1 cellular context compared by ENCODE assay signal in the genomic region with DNA sequence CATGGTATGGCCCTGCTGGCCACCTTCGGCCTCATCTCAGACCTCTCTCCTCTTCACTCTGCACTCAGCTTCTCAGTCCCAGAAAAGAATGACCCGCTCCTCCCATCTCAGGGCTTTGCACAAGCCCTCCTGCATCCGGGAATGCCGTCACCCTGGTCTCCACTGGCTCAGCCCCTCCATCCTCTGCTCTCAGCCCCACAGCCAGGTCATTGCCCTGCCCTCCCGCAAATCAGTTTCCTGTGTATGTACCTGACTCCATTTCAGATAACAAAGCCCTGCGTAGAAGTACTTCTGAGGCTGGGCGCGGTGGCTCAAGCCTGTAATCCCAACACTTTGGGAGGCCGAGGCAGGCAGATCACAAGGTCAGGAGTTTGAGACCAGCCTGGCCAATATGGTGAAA.
A peak's percentile ranks its signal among the peaks of the same experiment; 100 is the strongest.
TF ChIP-seq lines count a peak whose summit lies in the region.

No MANE protein-coding gene starts in this region.

TF ChIP-seq in HepG2, 621 proteins besides CTCF, POLR2A, EP300 and RAD21:
- TF ChIP-seq, protein P1, sequence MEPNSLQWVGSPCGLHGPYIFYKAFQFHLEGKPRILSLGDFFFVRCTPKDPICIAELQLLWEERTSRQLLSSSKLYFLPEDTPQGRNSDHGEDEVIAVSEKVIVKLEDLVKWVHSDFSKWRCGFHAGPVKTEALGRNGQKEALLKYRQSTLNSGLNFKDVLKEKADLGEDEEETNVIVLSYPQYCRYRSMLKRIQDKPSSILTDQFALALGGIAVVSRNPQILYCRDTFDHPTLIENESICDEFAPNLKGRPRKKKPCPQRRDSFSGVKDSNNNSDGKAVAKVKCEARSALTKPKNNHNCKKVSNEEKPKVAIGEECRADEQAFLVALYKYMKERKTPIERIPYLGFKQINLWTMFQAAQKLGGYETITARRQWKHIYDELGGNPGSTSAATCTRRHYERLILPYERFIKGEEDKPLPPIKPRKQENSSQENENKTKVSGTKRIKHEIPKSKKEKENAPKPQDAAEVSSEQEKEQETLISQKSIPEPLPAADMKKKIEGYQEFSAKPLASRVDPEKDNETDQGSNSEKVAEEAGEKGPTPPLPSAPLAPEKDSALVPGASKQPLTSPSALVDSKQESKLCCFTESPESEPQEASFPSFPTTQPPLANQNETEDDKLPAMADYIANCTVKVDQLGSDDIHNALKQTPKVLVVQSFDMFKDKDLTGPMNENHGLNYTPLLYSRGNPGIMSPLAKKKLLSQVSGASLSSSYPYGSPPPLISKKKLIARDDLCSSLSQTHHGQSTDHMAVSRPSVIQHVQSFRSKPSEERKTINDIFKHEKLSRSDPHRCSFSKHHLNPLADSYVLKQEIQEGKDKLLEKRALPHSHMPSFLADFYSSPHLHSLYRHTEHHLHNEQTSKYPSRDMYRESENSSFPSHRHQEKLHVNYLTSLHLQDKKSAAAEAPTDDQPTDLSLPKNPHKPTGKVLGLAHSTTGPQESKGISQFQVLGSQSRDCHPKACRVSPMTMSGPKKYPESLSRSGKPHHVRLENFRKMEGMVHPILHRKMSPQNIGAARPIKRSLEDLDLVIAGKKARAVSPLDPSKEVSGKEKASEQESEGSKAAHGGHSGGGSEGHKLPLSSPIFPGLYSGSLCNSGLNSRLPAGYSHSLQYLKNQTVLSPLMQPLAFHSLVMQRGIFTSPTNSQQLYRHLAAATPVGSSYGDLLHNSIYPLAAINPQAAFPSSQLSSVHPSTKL (CRISPR knock-in tag; IDR thresholded peaks at IDR 0.05): peak; percentile 39; the same call in 1 of the 2 replicates
- TF ChIP-seq ZNF598 (CRISPR knock-in tag; IDR thresholded peaks at IDR 0.05; ENCODE audit: borderline replicate concordance): no peak
- peak; percentile 57 for TF ChIP-seq SALL1 (CRISPR knock-in tag; IDR thresholded peaks at IDR 0.05)
- TF ChIP-seq ZNF264 (CRISPR knock-in tag; IDR thresholded peaks at IDR 0.05): peak; percentile 18; the same call in 1 of the 2 replicates
- no peak for TF ChIP-seq HMG20B (CRISPR knock-in tag; conservative IDR thresholded peaks at IDR 0.05)
- TF ChIP-seq, protein P2, sequence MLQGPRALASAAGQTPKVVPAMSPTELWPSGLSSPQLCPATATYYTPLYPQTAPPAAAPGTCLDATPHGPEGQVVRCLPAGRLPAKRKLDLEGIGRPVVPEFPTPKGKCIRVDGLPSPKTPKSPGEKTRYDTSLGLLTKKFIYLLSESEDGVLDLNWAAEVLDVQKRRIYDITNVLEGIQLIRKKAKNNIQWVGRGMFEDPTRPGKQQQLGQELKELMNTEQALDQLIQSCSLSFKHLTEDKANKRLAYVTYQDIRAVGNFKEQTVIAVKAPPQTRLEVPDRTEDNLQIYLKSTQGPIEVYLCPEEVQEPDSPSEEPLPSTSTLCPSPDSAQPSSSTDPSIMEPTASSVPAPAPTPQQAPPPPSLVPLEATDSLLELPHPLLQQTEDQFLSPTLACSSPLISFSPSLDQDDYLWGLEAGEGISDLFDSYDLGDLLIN (CRISPR knock-in tag; IDR thresholded peaks at IDR 0.05; ENCODE audit: borderline replicate concordance): no peak
- TF ChIP-seq, protein P3, sequence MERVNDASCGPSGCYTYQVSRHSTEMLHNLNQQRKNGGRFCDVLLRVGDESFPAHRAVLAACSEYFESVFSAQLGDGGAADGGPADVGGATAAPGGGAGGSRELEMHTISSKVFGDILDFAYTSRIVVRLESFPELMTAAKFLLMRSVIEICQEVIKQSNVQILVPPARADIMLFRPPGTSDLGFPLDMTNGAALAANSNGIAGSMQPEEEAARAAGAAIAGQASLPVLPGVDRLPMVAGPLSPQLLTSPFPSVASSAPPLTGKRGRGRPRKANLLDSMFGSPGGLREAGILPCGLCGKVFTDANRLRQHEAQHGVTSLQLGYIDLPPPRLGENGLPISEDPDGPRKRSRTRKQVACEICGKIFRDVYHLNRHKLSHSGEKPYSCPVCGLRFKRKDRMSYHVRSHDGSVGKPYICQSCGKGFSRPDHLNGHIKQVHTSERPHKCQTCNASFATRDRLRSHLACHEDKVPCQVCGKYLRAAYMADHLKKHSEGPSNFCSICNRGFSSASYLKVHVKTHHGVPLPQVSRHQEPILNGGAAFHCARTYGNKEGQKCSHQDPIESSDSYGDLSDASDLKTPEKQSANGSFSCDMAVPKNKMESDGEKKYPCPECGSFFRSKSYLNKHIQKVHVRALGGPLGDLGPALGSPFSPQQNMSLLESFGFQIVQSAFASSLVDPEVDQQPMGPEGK (CRISPR knock-in tag; IDR thresholded peaks at IDR 0.05): 0 out of 2 replicates have a peak, but pooled peaks have one; percentile 26
- peak; percentile 56; the same call in 1 of the 2 replicates for TF ChIP-seq SAP130 (CRISPR knock-in tag; IDR thresholded peaks at IDR 0.05; ENCODE audit: low read depth)
- TF ChIP-seq TOE1 (CRISPR knock-in tag; IDR thresholded peaks at IDR 0.05): no peak
- no peak for TF ChIP-seq KLF11 (CRISPR knock-in tag; IDR thresholded peaks at IDR 0.05)
- peak; percentile 40 for TF ChIP-seq GATAD2A (CRISPR knock-in tag; IDR thresholded peaks at IDR 0.05)
- no peak for TF ChIP-seq ZFP36L2 (CRISPR knock-in tag; IDR thresholded peaks at IDR 0.05)
- no peak for TF ChIP-seq ZIK1 (CRISPR knock-in tag; IDR thresholded peaks at IDR 0.05; ENCODE audit: borderline replicate concordance, low read depth)
- peak; percentile 28; the same call in 1 of the 2 replicates for TF ChIP-seq ZNF263 (CRISPR knock-in tag; IDR thresholded peaks at IDR 0.05)
- peak; percentile 29; the same call in 1 of the 2 replicates for TF ChIP-seq RARA (CRISPR knock-in tag; IDR thresholded peaks at IDR 0.05)
- TF ChIP-seq, protein P4, sequence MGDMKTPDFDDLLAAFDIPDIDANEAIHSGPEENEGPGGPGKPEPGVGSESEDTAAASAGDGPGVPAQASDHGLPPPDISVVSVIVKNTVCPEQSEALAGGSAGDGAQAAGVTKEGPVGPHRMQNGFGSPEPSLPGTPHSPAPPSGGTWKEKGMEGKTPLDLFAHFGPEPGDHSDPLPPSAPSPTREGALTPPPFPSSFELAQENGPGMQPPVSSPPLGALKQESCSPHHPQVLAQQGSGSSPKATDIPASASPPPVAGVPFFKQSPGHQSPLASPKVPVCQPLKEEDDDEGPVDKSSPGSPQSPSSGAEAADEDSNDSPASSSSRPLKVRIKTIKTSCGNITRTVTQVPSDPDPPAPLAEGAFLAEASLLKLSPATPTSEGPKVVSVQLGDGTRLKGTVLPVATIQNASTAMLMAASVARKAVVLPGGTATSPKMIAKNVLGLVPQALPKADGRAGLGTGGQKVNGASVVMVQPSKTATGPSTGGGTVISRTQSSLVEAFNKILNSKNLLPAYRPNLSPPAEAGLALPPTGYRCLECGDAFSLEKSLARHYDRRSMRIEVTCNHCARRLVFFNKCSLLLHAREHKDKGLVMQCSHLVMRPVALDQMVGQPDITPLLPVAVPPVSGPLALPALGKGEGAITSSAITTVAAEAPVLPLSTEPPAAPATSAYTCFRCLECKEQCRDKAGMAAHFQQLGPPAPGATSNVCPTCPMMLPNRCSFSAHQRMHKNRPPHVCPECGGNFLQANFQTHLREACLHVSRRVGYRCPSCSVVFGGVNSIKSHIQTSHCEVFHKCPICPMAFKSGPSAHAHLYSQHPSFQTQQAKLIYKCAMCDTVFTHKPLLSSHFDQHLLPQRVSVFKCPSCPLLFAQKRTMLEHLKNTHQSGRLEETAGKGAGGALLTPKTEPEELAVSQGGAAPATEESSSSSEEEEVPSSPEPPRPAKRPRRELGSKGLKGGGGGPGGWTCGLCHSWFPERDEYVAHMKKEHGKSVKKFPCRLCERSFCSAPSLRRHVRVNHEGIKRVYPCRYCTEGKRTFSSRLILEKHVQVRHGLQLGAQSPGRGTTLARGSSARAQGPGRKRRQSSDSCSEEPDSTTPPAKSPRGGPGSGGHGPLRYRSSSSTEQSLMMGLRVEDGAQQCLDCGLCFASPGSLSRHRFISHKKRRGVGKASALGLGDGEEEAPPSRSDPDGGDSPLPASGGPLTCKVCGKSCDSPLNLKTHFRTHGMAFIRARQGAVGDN (CRISPR knock-in tag; IDR thresholded peaks at IDR 0.05): peak; percentile 42; the same call in 1 of the 2 replicates
- TF ChIP-seq MEIS2 (CRISPR knock-in tag; IDR thresholded peaks at IDR 0.05): peak; percentile 52; the same call in 1 of the 2 replicates
- 0 out of 2 replicates have a peak, but pooled peaks have one; percentile 20 for TF ChIP-seq HOXA3 (CRISPR knock-in tag; IDR thresholded peaks at IDR 0.05)
- TF ChIP-seq HNRNPL (IDR thresholded peaks at IDR 0.05; ENCODE audit: low read depth, low read length): no peak
- no peak for TF ChIP-seq ZNF256 (CRISPR knock-in tag; conservative IDR thresholded peaks at IDR 0.05)
- peak; percentile 50; the same call in 1 of the 2 replicates for TF ChIP-seq MED1 (CRISPR knock-in tag; IDR thresholded peaks at IDR 0.05)
- TF ChIP-seq, protein P5, sequence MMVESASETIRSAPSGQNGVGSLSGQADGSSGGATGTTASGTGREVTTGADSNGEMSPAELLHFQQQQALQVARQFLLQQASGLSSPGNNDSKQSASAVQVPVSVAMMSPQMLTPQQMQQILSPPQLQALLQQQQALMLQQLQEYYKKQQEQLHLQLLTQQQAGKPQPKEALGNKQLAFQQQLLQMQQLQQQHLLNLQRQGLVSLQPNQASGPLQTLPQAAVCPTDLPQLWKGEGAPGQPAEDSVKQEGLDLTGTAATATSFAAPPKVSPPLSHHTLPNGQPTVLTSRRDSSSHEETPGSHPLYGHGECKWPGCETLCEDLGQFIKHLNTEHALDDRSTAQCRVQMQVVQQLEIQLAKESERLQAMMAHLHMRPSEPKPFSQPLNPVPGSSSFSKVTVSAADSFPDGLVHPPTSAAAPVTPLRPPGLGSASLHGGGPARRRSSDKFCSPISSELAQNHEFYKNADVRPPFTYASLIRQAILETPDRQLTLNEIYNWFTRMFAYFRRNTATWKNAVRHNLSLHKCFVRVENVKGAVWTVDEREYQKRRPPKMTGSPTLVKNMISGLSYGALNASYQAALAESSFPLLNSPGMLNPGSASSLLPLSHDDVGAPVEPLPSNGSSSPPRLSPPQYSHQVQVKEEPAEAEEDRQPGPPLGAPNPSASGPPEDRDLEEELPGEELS (CRISPR knock-in tag; IDR thresholded peaks at IDR 0.05): 0 out of 2 replicates have a peak, but pooled peaks have one; percentile 26
- peak; percentile 20 for TF ChIP-seq TEAD3 (CRISPR knock-in tag; optimal IDR thresholded peaks at IDR 0.05; ENCODE audit: borderline replicate concordance)
- no peak for TF ChIP-seq ZNF615 (CRISPR knock-in tag; IDR thresholded peaks at IDR 0.05; ENCODE audit: borderline replicate concordance)
- no peak for TF ChIP-seq GABPA (IDR thresholded peaks at IDR 0.05; ENCODE audit: low read depth, low read length)
- TF ChIP-seq GABPA (CRISPR knock-in tag; IDR thresholded peaks at IDR 0.05; ENCODE audit: low read depth): peak; percentile 44; the same call in 1 of the 2 replicates
- no peak for TF ChIP-seq REPIN1 (CRISPR knock-in tag; IDR thresholded peaks at IDR 0.05; ENCODE audit: borderline replicate concordance, low read depth)
- no peak for TF ChIP-seq ZNF841 (CRISPR knock-in tag; IDR thresholded peaks at IDR 0.05; ENCODE audit: borderline replicate concordance)
- TF ChIP-seq SOX5 (CRISPR knock-in tag; IDR thresholded peaks at IDR 0.05; ENCODE audit: borderline replicate concordance): 0 out of 2 replicates have a peak, but pooled peaks have one; percentile 22
- peak; percentile 26; the same call in 1 of the 2 replicates for TF ChIP-seq SP5 (CRISPR knock-in tag; IDR thresholded peaks at IDR 0.05; ENCODE audit: borderline replicate concordance, low read depth)
- TF ChIP-seq ZMYM2 (CRISPR knock-in tag; IDR thresholded peaks at IDR 0.05): 0 out of 2 replicates have a peak, but pooled peaks have one; percentile 53
- TF ChIP-seq KAT8 (CRISPR knock-in tag; IDR thresholded peaks at IDR 0.05): 0 out of 2 replicates have a peak, but pooled peaks have one; percentile 16
- no peak for TF ChIP-seq NR2F6 (IDR thresholded peaks at IDR 0.05)
- peak; percentile 40; the same call in 1 of the 2 replicates for TF ChIP-seq NR2F6 (CRISPR knock-in tag; IDR thresholded peaks at IDR 0.05)
- peak; percentile 84 for TF ChIP-seq RXRB (CRISPR knock-in tag; IDR thresholded peaks at IDR 0.05; ENCODE audit: borderline replicate concordance)
- no peak for TF ChIP-seq ZNF382 (CRISPR knock-in tag; IDR thresholded peaks at IDR 0.05; ENCODE audit: borderline replicate concordance)
- peak; percentile 49; the same call in 1 of the 2 replicates for TF ChIP-seq ETV5 (CRISPR knock-in tag; IDR thresholded peaks at IDR 0.05; ENCODE audit: borderline replicate concordance)
- TF ChIP-seq KLF9 (CRISPR knock-in tag; IDR thresholded peaks at IDR 0.05; ENCODE audit: low read depth): no peak
- no peak for TF ChIP-seq ZNF17 (CRISPR knock-in tag; IDR thresholded peaks at IDR 0.05)
- TF ChIP-seq RXRA (CRISPR knock-in tag; IDR thresholded peaks at IDR 0.05): peak; percentile 73; the same call in 1 of the 2 replicates
- no peak for TF ChIP-seq SOX6 (IDR thresholded peaks at IDR 0.05)
- peak; percentile 25; the same call in 1 of the 2 replicates for TF ChIP-seq SOX6 (CRISPR knock-in tag; IDR thresholded peaks at IDR 0.05)
- TF ChIP-seq, protein P6, sequence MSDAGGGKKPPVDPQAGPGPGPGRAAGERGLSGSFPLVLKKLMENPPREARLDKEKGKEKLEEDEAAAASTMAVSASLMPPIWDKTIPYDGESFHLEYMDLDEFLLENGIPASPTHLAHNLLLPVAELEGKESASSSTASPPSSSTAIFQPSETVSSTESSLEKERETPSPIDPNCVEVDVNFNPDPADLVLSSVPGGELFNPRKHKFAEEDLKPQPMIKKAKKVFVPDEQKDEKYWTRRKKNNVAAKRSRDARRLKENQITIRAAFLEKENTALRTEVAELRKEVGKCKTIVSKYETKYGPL (CRISPR knock-in tag; IDR thresholded peaks at IDR 0.05): no peak
- no peak for TF ChIP-seq ZNF660 (CRISPR knock-in tag; IDR thresholded peaks at IDR 0.05; ENCODE audit: borderline replicate concordance, low read depth)
- TF ChIP-seq, protein P7, sequence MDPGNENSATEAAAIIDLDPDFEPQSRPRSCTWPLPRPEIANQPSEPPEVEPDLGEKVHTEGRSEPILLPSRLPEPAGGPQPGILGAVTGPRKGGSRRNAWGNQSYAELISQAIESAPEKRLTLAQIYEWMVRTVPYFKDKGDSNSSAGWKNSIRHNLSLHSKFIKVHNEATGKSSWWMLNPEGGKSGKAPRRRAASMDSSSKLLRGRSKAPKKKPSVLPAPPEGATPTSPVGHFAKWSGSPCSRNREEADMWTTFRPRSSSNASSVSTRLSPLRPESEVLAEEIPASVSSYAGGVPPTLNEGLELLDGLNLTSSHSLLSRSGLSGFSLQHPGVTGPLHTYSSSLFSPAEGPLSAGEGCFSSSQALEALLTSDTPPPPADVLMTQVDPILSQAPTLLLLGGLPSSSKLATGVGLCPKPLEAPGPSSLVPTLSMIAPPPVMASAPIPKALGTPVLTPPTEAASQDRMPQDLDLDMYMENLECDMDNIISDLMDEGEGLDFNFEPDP (CRISPR knock-in tag; conservative IDR thresholded peaks at IDR 0.05): no peak
